ENCODE assay signal across 8 cellular contexts in the genomic region with DNA sequence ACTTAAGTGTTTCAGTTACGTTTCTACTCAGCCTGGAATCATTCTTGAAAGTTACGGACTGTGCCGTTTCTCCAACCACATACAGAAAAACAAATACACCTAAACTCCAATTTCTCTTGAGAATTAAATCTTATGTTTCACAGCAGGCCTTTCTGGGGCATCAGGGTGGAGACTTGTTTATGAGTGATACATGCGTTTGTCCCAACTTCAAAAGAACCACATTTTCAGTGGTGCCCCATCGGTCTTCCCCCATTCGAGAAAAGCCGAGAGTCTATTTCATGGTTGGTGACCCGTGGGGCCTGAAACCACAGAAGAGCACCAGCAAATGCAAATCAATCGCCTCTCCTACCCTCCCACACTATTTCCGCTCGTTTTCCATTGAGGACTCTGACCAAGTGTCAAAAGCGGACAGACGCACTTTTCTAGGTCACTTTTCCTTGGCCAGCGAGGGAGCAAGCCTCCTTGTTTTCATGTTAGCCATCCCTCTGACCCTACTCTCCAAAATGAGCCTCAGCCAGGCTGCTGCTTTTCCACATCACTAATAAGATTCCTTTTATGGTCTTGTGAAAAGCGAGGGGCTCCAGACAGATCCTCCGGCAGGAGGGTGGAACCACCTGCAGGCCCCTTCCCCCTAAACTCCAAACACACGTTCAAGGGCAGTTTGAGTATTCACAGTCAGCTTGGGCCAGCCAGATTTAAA. TPM values are rescaled to one million over a fixed set of nuclear protein-coding genes. Genes with fewer than 3 reads are reported as not detected.
DNase-seq lines count a peak whose midpoint lies in the region; ATAC-seq, FAIRE-seq and TF ChIP-seq lines count a peak whose summit lies in the region.

No MANE protein-coding gene starts in this region.

- H4K20me1 ChIP-seq in HepG2 (ENCODE audit: insufficient read depth, low read length): peaks cover 41% of the 10 kb centered on the region

- H3K4me3 ChIP-seq in WI38 (ENCODE audit: low read depth, low read length) (peak overlapping the region; percentile 84), HepG2 (replicated peaks in 1 of 3; ENCODE audit: insufficient read depth in 1 of 3, low read depth in 2 of 3, low read length in 3 of 3) (peak overlapping the region; percentile 85 to 94 (median 91)), aorta (ENCODE audit: low read length in 2 of 2) (peak overlapping the region; percentile 87 to 97)

- TF ChIP-seq RAD21 in HepG2 (CRISPR knock-in tag; IDR thresholded peaks at IDR 0.05): no peak

- H2AFZ ChIP-seq in HepG2 (ENCODE audit: low read length): no peak overlapping the region

- H3K27me3 ChIP-seq in HepG2 (ENCODE audit: control insufficient read depth in 1 of 2, insufficient read depth in 2 of 2, low read length in 2 of 2) (no peaks in the 10 kb centered on the region; a peak in 1 of 5 replicates), aorta (ENCODE audit: control insufficient read depth in 1 of 2, insufficient read depth in 2 of 2, low read length in 1 of 2) (no peaks in the 10 kb centered on the region)

- TF ChIP-seq CTCF in WI38 (IDR thresholded peaks at IDR 0.05; ENCODE audit: low read depth, low read length): no peak
- no peak for TF ChIP-seq CTCF in HepG2 (CRISPR knock-in tag; IDR thresholded peaks at IDR 0.05)
- TF ChIP-seq CTCF in omental fat pad (IDR thresholded peaks at IDR 0.05): no peak

- H3K9ac ChIP-seq in HepG2 (ENCODE audit: insufficient read depth, low read depth, low read length): peak overlapping the region; percentile 95

- intact Hi-C loops in HepG2 (cut with micrococcal nuclease; ENCODE audit: unreplicated experiment) (loop anchor here (1.0 to 10.0 kb wide), 7 partner anchors 66 to 874 kb away; no protein-coding TSS in a partner anchor), aorta (cut with DNase I) (loop anchor here (5.0 to 10.0 kb wide), 6 partner anchors 33 to 874 kb away; no protein-coding TSS in a partner anchor)

- TF ChIP-seq EP300 in HepG2 (IDR thresholded peaks at IDR 0.05; ENCODE audit: low read depth in 2 of 2, low read length in 2 of 2) (no peak), HepG2 (CRISPR knock-in tag; IDR thresholded peaks at IDR 0.05; ENCODE audit: borderline replicate concordance) (no peak)

- peak overlapping the region; percentile 96 for H3K4me2 ChIP-seq in HepG2 (ENCODE audit: low read depth, low read length)

- 12% methylated on average over 17 of the region's 17 CpGs for WGBS in HepG2 (ENCODE audit: low lambda C conversion rate)
- WGBS in aorta, 2 donors: 3 to 5% methylated on average over 17 of the region's 17 CpGs

- H3K4me1 ChIP-seq in HepG2 (ENCODE audit: insufficient read depth, low read length) (peaks cover 68% of the 10 kb centered on the region), aorta (ENCODE audit: control insufficient read depth in 1 of 2, insufficient read depth in 2 of 2, low read length in 2 of 2) (peaks cover 2% of the 10 kb centered on the region in 2 donors)

- no TSS peak for BruUV-seq in HepG2 (replicated peaks; lab: Mats Ljungman, UMichigan)

- peak in 1 of 2 experiments; percentile 55; a peak in 1 of 4 replicates for TF ChIP-seq POLR2A in HepG2 (IDR thresholded peaks at IDR 0.05; ENCODE audit: insufficient read depth in 1 of 2, low read depth in 2 of 2, low read length in 2 of 2)

- POLR2A ChIA-PET in HepG2 (lab: Yijun Ruan, JAX): interaction anchor here (0.9 to 5.6 kb wide), 26 partner anchors 6 to 597 kb away, joined by 3 to 104 read pairs (median 5); a partner anchor contains a TSS

- peak; percentile 66 for FAIRE-seq in HepG2 (lab: Jason Lieb, UNC)

- DNase-seq in HepG2 (ENCODE audit: low spot score) (peak; percentile 47), aorta (no peak), omental fat pad (ENCODE audit: low spot score) (no peak), NCI-H1092 (lab: John Stamatoyannopoulos, UW) (no peak)

- CTCF ChIA-PET in HepG2 (lab: Yijun Ruan, JAX; ENCODE audit: low intra/inter-chr PET ratio, low total read pairs): no interaction called here

- H3K27ac ChIP-seq in HepG2 (ENCODE audit: extremely low read length, insufficient read depth, low read length) (peak overlapping the region; percentile 89), aorta (ENCODE audit: low read depth in 1 of 2, low read length in 2 of 2) (peak overlapping the region; percentile 8 to 85)

- H3K79me2 ChIP-seq in HepG2 (ENCODE audit: insufficient read depth, low read length): peaks cover 81% of the 10 kb centered on the region

- H3K9me3 ChIP-seq in HepG2 (ENCODE audit: low read length) (no peaks in the 10 kb centered on the region), aorta (ENCODE audit: control insufficient read depth, low read length) (no peaks in the 10 kb centered on the region)

- in situ Hi-C loops in HepG2 (cut with HindIII; ENCODE audit: extremely low pct_ligation_motif_present, low pct_unique_long_range_greater_than_20kb): loop anchor here (5.0 kb wide), 2 partner anchors 537 to 872 kb away; no protein-coding TSS in a partner anchor

- H3K36me3 ChIP-seq in HepG2 (replicated peaks in 1 of 2; ENCODE audit: control insufficient read depth in 1 of 2, insufficient read depth in 2 of 2, low read length in 2 of 2) (peaks cover 20 to 30% of the 10 kb centered on the region in 2 experiments), aorta (ENCODE audit: control insufficient read depth in 1 of 2, insufficient read depth in 2 of 2, low read length in 1 of 2) (no peaks in the 10 kb centered on the region)

- peak; percentile 21 for ATAC-seq in GM19023 (IDR thresholded peaks at IDR 0.05; ENCODE audit: unreplicated experiment)
- peak; percentile 40 for ATAC-seq in HG03025 (IDR thresholded peaks at IDR 0.05; ENCODE audit: low FRiP score, unreplicated experiment)
- ATAC-seq in HepG2: no peak
- no peak for ATAC-seq in aorta (ENCODE audit: low FRiP score)
- no peak for ATAC-seq in omental fat pad (ENCODE audit: low FRiP score)
- no peak for ATAC-seq in esophagus mucosa

TF ChIP-seq in HepG2, 621 proteins besides CTCF, POLR2A, EP300 and RAD21 (continues in another document):
- TF ChIP-seq, protein P1, sequence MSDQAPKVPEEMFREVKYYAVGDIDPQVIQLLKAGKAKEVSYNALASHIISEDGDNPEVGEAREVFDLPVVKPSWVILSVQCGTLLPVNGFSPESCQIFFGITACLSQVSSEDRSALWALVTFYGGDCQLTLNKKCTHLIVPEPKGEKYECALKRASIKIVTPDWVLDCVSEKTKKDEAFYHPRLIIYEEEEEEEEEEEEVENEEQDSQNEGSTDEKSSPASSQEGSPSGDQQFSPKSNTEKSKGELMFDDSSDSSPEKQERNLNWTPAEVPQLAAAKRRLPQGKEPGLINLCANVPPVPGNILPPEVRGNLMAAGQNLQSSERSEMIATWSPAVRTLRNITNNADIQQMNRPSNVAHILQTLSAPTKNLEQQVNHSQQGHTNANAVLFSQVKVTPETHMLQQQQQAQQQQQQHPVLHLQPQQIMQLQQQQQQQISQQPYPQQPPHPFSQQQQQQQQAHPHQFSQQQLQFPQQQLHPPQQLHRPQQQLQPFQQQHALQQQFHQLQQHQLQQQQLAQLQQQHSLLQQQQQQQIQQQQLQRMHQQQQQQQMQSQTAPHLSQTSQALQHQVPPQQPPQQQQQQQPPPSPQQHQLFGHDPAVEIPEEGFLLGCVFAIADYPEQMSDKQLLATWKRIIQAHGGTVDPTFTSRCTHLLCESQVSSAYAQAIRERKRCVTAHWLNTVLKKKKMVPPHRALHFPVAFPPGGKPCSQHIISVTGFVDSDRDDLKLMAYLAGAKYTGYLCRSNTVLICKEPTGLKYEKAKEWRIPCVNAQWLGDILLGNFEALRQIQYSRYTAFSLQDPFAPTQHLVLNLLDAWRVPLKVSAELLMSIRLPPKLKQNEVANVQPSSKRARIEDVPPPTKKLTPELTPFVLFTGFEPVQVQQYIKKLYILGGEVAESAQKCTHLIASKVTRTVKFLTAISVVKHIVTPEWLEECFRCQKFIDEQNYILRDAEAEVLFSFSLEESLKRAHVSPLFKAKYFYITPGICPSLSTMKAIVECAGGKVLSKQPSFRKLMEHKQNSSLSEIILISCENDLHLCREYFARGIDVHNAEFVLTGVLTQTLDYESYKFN (CRISPR knock-in tag; conservative IDR thresholded peaks at IDR 0.05): peak; percentile 61; the same call in 1 of the 2 replicates

RNA-seq across cellular contexts. Expression of a gene that starts 3.1 kb away (rescaled TPM):
- 18.1 and 56.3 TPM in 2 replicates for total RNA-seq in HepG2 (2016; rRNA removed; fragmentation: Illumina TruSeq; extraction: Trizol)
- 30.6 and 34.3 TPM in 2 replicates for total RNA-seq in HepG2 (2016; cell fraction: cytosol; rRNA removed; fragmentation: Illumina TruSeq; extraction: Trizol; ENCODE audit: low read depth)
- total RNA-seq in HepG2 (2016; cell fraction: insoluble cytoplasmic fraction; rRNA removed; fragmentation: Illumina TruSeq; extraction: Trizol): 15.5 and 55.3 TPM in 2 replicates
- total RNA-seq in HepG2 (2016; cell fraction: membrane; rRNA removed; fragmentation: Illumina TruSeq; extraction: Trizol): 13.4 and 15.1 TPM in 2 replicates
- total RNA-seq in HepG2 (2016; cell fraction: nucleus; rRNA removed; fragmentation: Illumina TruSeq; extraction: Trizol): 102 and 121 TPM in 2 replicates
- 43.0 and 47.1 TPM in 2 replicates for polyA plus RNA-seq in HepG2 (2011; rRNA removed)
- 33.0 and 33.7 TPM in 2 replicates for polyA plus RNA-seq in HepG2 (2011; cell fraction: cytosol; rRNA removed)
- 120 and 155 TPM in 2 replicates for polyA plus RNA-seq in HepG2 (2011; cell fraction: nucleus; rRNA removed)
- 35.8 and 54.0 TPM in 2 replicates for polyA plus RNA-seq in HepG2 (2012)
- 0.86 and 1.3 TPM in 2 replicates for polyA plus RNA-seq in HepG2 (2016; cell fraction: cytosol; fragmentation: Illumina TruSeq; extraction: Trizol; ENCODE audit: low read depth)
- 9.4 and 10.2 TPM in 2 replicates for polyA plus RNA-seq in HepG2 (2016; cell fraction: insoluble cytoplasmic fraction; fragmentation: Illumina TruSeq; extraction: Trizol; ENCODE audit: low read depth)
- polyA plus RNA-seq in HepG2 (2016; cell fraction: membrane; fragmentation: Illumina TruSeq; extraction: Trizol; ENCODE audit: low read depth): 2.2 and 3.0 TPM in 2 replicates
- polyA plus RNA-seq in HepG2 (2016; cell fraction: nucleus; fragmentation: Illumina TruSeq; extraction: Trizol; ENCODE audit: insufficient read depth, low read depth): 112 and 122 TPM in 2 replicates
- polyA minus RNA-seq in HepG2 (2011; rRNA and poly(A)+ RNA removed; ENCODE audit: low replicate concordance): 8.0 and 192 TPM in 2 replicates
- 103 and 108 TPM in 2 replicates for polyA minus RNA-seq in HepG2 (2011; cell fraction: cytosol; rRNA and poly(A)+ RNA removed)
- 248 and 302 TPM in 2 replicates for polyA minus RNA-seq in HepG2 (2011; cell fraction: nucleus; rRNA and poly(A)+ RNA removed)
- 100 to 1,000 TPM; 133 to 226 TPM for total RNA-seq in aorta
- polyA plus RNA-seq in aorta: 100 to 1,000 TPM in 1 of 2 donors, 10 to 100 TPM in 1; 22.4 to 166 TPM
- 100 to 1,000 TPM in 1 of 4 donors, 10 to 100 TPM in 3; 64.2 to 153 (median 85.7) TPM for total RNA-seq in omental fat pad
- 118 TPM for total RNA-seq in esophagus mucosa

Comparison
In these comparisons a context has a peak if more than half of its experiments do, and no peak if none do; other contexts are left out.
1. ATAC-seq: peak in GM19023 (single experiment) and HG03025 (single experiment); none in HepG2 (single experiment), aorta (single experiment), omental fat pad (single experiment) and esophagus mucosa (single experiment).
2. Peak in every context shown above with its lines, with median percentiles within 50 percentile points of each other: H3K4me3 ChIP-seq.